ENCODE assay signal across 1 cellular context in genomic region chr16:81530296-81530721, GRCh38.
TF ChIP-seq lines count a peak whose summit lies in the region.

No MANE protein-coding gene starts in this region.

TF ChIP-seq in WTC11, 78 proteins besides CTCF, POLR2A, EP300 and RAD21 (continued from another document):
- no peak for TF ChIP-seq ZNF512 (CRISPR knock-in tag; IDR thresholded peaks at IDR 0.05; ENCODE audit: borderline replicate concordance)
- TF ChIP-seq ERG (CRISPR knock-in tag; IDR thresholded peaks at IDR 0.05), result no peak
- no peak for TF ChIP-seq ZNF532 (CRISPR knock-in tag; IDR thresholded peaks at IDR 0.05; ENCODE audit: borderline replicate concordance)
- TF ChIP-seq TP53 (CRISPR knock-in tag; IDR thresholded peaks at IDR 0.05), result no peak
